1 cellular context compared by ENCODE assay signal in genomic region chr1:8767006-8767405, GRCh38.
A peak's percentile ranks its signal among the peaks of the same experiment; 100 is the strongest.
TF ChIP-seq lines count a peak whose summit lies in the region.

No MANE protein-coding gene starts in this region.

TF ChIP-seq in HepG2, 621 proteins besides CTCF, POLR2A, EP300 and RAD21:
- TF ChIP-seq ATF7 (IDR thresholded peaks at IDR 0.05): peak; percentile 66
- no peak for TF ChIP-seq ATF7 (CRISPR knock-in tag; IDR thresholded peaks at IDR 0.05)
- TF ChIP-seq NFYB (CRISPR knock-in tag; IDR thresholded peaks at IDR 0.05): no peak
